In the genomic region with DNA sequence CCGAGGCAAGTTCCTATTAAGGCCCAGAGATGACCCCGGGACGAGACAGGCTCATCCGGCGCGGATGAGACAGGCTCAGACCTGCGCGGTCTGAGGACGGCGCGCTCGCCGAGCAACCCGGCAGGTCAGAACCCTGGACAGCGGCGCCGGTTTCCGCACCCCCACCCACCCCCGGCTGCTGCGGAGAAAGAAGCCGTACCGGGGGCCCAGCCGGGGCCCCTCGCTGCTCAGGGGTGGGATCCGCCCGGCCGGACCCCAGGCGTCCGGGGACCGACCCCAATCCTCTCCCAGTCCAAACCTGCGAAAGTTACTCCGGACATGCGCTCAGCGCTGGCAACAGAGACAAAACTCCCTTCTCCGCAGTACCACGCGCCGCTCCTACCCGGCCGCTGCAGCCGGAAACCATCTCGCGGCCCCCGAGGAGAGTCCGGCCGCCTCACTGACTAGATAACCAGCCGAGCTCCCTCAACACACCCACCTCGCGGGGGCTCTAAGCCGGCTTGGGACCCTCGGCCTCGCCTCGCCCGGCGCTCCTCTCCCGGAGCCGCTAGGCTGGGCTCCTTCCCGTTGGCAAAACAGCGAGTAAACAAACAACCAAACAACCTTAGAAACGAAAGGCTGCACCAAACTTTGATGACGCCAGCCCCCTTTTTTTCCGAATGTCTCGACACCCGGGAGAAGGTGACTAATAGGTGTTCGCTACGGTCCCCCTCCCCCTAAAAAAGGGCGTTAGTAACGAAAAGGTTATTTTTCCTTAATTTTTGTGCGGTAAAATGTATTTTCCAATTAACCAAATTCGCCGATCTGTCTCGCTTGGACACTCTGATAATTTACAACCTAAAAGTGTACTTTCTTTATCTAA, we compare ENCODE assay signal across 1 cellular context.
TF ChIP-seq lines count a peak whose summit lies in the region.

No MANE protein-coding gene starts in this region.

TF ChIP-seq in K562, 482 proteins besides CTCF, POLR2A, EP300 and RAD21 (continued from another document):
- TF ChIP-seq, protein P1, sequence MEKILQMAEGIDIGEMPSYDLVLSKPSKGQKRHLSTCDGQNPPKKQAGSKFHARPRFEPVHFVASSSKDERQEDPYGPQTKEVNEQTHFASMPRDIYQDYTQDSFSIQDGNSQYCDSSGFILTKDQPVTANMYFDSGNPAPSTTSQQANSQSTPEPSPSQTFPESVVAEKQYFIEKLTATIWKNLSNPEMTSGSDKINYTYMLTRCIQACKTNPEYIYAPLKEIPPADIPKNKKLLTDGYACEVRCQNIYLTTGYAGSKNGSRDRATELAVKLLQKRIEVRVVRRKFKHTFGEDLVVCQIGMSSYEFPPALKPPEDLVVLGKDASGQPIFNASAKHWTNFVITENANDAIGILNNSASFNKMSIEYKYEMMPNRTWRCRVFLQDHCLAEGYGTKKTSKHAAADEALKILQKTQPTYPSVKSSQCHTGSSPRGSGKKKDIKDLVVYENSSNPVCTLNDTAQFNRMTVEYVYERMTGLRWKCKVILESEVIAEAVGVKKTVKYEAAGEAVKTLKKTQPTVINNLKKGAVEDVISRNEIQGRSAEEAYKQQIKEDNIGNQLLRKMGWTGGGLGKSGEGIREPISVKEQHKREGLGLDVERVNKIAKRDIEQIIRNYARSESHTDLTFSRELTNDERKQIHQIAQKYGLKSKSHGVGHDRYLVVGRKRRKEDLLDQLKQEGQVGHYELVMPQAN (IDR thresholded peaks at IDR 0.05; ENCODE audit: borderline replicate concordance): no peak
- TF ChIP-seq CXXC5 (CRISPR knock-in tag; IDR thresholded peaks at IDR 0.05) (peak; percentile 65), ETV5 (CRISPR knock-in tag; IDR thresholded peaks at IDR 0.05; ENCODE audit: low read depth) (0 out of 2 replicates have a peak, but pooled peaks have one; percentile 45), HCFC1 (IDR thresholded peaks at IDR 0.05; ENCODE audit: low read depth, low read length) (no peak), ZNF408 (CRISPR knock-in tag; IDR thresholded peaks at IDR 0.05; ENCODE audit: low read depth) (no peak), TOE1 (IDR thresholded peaks at IDR 0.05; ENCODE audit: borderline replicate concordance) (no peak), TOE1 (CRISPR knock-in tag; IDR thresholded peaks at IDR 0.05; ENCODE audit: borderline replicate concordance, low read depth) (no peak), KDM5B (IDR thresholded peaks at IDR 0.05; ENCODE audit: insufficient replicate concordance, low read depth, low read length) (no peak), COPS2 (conservative IDR thresholded peaks at IDR 0.05) (no peak), GTF3C2 (IDR thresholded peaks at IDR 0.05; ENCODE audit: borderline replicate concordance, extremely low read depth, insufficient read length) (no peak), CEBPB (tag; IDR thresholded peaks at IDR 0.05) (no peak), ZC3H8 (IDR thresholded peaks at IDR 0.05) (no peak), KDM1A (IDR thresholded peaks at IDR 0.05) (no peak), ZBTB2 (IDR thresholded peaks at IDR 0.05) (no peak), ZNF583 (CRISPR knock-in tag; IDR thresholded peaks at IDR 0.05) (no peak)
